8 cellular contexts compared by ENCODE assay signal in the genomic region with DNA sequence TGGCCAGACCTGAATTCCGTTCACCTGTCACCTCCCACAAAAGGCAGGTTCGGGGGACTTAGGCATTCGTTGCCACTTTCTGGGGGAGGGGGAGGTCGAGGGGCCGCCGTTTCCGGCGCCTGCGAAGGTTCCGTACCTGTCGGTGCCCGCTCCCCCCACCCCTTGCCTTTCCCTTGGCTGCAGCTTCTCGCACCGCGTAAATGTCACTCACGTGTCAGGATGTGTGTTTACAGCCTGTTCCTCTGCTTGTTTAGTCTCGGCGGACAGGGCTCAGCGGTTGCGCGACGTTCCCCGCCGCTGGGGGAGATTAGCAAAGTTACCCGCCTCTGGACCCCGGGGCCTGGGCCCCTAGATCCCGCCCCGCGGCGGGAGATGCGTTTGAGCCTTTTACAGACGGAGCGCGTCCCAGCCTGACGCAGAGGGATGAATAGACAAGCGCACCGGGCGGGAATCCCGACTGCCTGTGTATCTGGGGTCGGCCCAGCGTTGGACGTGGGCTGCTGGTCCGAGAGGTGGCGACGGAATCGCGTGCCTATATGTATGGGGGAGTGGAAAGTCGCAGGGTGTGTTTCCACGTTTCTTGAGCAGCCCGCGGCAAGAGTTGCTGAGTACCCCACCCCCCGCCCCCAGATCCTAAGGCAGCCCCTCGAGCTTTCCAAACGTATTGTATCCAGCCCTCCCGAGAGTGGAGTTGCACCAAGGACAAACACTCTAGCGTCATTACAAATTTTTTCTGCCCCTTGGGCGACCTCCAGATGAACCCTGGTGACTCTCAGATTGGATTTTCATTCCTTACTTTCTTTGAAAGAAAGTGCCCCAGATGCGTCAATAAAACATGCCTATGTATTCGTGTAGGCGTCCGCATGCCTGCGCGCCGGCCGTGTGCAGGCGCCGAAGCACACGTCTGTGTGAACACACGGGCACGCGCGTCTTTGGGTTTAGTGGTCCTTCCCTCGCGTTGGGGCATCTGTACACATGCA. TPM values are rescaled to one million over a fixed set of nuclear protein-coding genes. Genes with fewer than 3 reads are reported as not detected.
DNase-seq lines count a peak whose midpoint lies in the region; ATAC-seq and TF ChIP-seq lines count a peak whose summit lies in the region.

No MANE protein-coding gene starts in this region.

- DNase-seq in NCI-H146 (lab: John Stamatoyannopoulos, UW) (peak; percentile 58), NCI-H146 treated with DMSO at 0.1 percent for 48 hours (lab: John Stamatoyannopoulos, UW; ENCODE audit: unreplicated experiment) (no peak), medulla oblongata (ENCODE audit: extremely low spot score) (no peak), prostate gland (ENCODE audit: low spot score) (no peak)
- no peak for DNase-seq in activated T-helper 1 cell treated with anti-CD3 and anti-CD28 coated beads, Interleukin-12 subunit alpha, Interleukin-12 subunit beta, Interleukin-2, Interleukin-4 antibody, amounts not matched to agents 30 ng/mL and 10 ng/mL and 1 ng/mL, durations not matched to agents 14 hours and 24 hours and 36 hours (ENCODE audit: low spot score)
- DNase-seq in naive thymus-derived CD8-positive, alpha-beta T cell: no peak

- intact Hi-C loops in activated T-helper 1 cell treated with anti-CD3 and anti-CD28 coated beads, Interleukin-12 subunit alpha, Interleukin-12 subunit beta, Interleukin-2, Interleukin-4 antibody, amounts not matched to agents 30 ng/mL and 10 ng/mL and 1 ng/mL, durations not matched to agents 14 hours and 24 hours and 36 hours (cut with micrococcal nuclease): loop anchor here (1.0 kb wide), 1 partner anchor 9 kb away; no protein-coding TSS in a partner anchor
- intact Hi-C loops in prostate gland (cut with DNase I): no loop called here

- H3K4me3 Mint-ChIP-seq in activated T-helper 1 cell treated with anti-CD3 and anti-CD28 coated beads, Interleukin-12 subunit alpha, Interleukin-12 subunit beta, Interleukin-2, Interleukin-4 antibody, amounts not matched to agents 30 ng/mL and 10 ng/mL and 1 ng/mL, durations not matched to agents 14 hours and 24 hours and 36 hours: no peak overlapping the region
- H3K4me3 Mint-ChIP-seq in naive thymus-derived CD8-positive, alpha-beta T cell: peak overlapping the region; percentile 14 to 55 (median 34)

- H3K4me1 Mint-ChIP-seq in activated T-helper 1 cell treated with anti-CD3 and anti-CD28 coated beads, Interleukin-12 subunit alpha, Interleukin-12 subunit beta, Interleukin-2, Interleukin-4 antibody, amounts not matched to agents 30 ng/mL and 10 ng/mL and 1 ng/mL, durations not matched to agents 14 hours and 24 hours and 36 hours (ENCODE audit: low read depth): peaks cover 23% of the 10 kb centered on the region
- H3K4me1 Mint-ChIP-seq in naive thymus-derived CD8-positive, alpha-beta T cell: peaks cover 15 to 43% (median 32%) of the 10 kb centered on the region in 4 donors

- H3K9me3 Mint-ChIP-seq in activated T-helper 1 cell treated with anti-CD3 and anti-CD28 coated beads, Interleukin-12 subunit alpha, Interleukin-12 subunit beta, Interleukin-2, Interleukin-4 antibody, amounts not matched to agents 30 ng/mL and 10 ng/mL and 1 ng/mL, durations not matched to agents 14 hours and 24 hours and 36 hours: no peaks in the 10 kb centered on the region
- peaks cover 0 to 6% (median 0%) of the 10 kb centered on the region in 9 donors for H3K9me3 Mint-ChIP-seq in naive thymus-derived CD8-positive, alpha-beta T cell

- H3K36me3 Mint-ChIP-seq in activated T-helper 1 cell treated with anti-CD3 and anti-CD28 coated beads, Interleukin-12 subunit alpha, Interleukin-12 subunit beta, Interleukin-2, Interleukin-4 antibody, amounts not matched to agents 30 ng/mL and 10 ng/mL and 1 ng/mL, durations not matched to agents 14 hours and 24 hours and 36 hours (ENCODE audit: low read depth): peaks cover 1% of the 10 kb centered on the region
- no peaks in the 10 kb centered on the region for H3K36me3 Mint-ChIP-seq in naive thymus-derived CD8-positive, alpha-beta T cell

- POLR2A ChIA-PET in naive thymus-derived CD8-positive, alpha-beta T cell (lab: Charles Lee): no interaction called here

- H3K27me3 ChIP-seq in HUES64 (ENCODE audit: insufficient read depth, low read length): peaks cover 99% of the 10 kb centered on the region
- peaks cover 82% of the 10 kb centered on the region for H3K27me3 ChIP-seq in prostate gland (replicated peaks; ENCODE audit: insufficient read depth)

- WGBS in HUES64: under 1% methylated on average over 74 of the region's 74 CpGs
- WGBS in prostate gland: 5% methylated on average over 70 of the region's 74 CpGs

- peak overlapping the region; percentile 76 for H3K27ac Mint-ChIP-seq in activated T-helper 1 cell treated with anti-CD3 and anti-CD28 coated beads, Interleukin-12 subunit alpha, Interleukin-12 subunit beta, Interleukin-2, Interleukin-4 antibody, amounts not matched to agents 30 ng/mL and 10 ng/mL and 1 ng/mL, durations not matched to agents 14 hours and 24 hours and 36 hours
- peak overlapping the region in 2 of 10 donors; percentile 5 to 8 for H3K27ac Mint-ChIP-seq in naive thymus-derived CD8-positive, alpha-beta T cell

- H3K9me3 ChIP-seq in HUES64 (ENCODE audit: insufficient read depth, low read depth, low read length) (no peaks in the 10 kb centered on the region), prostate gland (no peaks in the 10 kb centered on the region)

- H3K4me3 ChIP-seq in HUES64 (ENCODE audit: low read length) (peak overlapping the region; percentile 49), prostate gland (no peak overlapping the region)

- H3K27ac ChIP-seq in HUES64 (ENCODE audit: low read depth, low read length) (no peak overlapping the region), prostate gland (no peak overlapping the region)

- no peak overlapping the region for H3K9ac ChIP-seq in HUES64 (ENCODE audit: low read depth, low read length)

- no peak for TF ChIP-seq CTCF in prostate gland (IDR thresholded peaks at IDR 0.05)

- no peak for ATAC-seq in naive thymus-derived CD8-positive, alpha-beta T cell
- no peak for ATAC-seq in HG03457 (IDR thresholded peaks at IDR 0.05; ENCODE audit: unreplicated experiment)

- no peaks in the 10 kb centered on the region for H3K36me3 ChIP-seq in HUES64 (ENCODE audit: insufficient read depth, low read length)
- H3K36me3 ChIP-seq in prostate gland: no peaks in the 10 kb centered on the region

- H3K27me3 Mint-ChIP-seq in activated T-helper 1 cell treated with anti-CD3 and anti-CD28 coated beads, Interleukin-12 subunit alpha, Interleukin-12 subunit beta, Interleukin-2, Interleukin-4 antibody, amounts not matched to agents 30 ng/mL and 10 ng/mL and 1 ng/mL, durations not matched to agents 14 hours and 24 hours and 36 hours (ENCODE audit: insufficient read depth): peaks cover 74% of the 10 kb centered on the region
- H3K27me3 Mint-ChIP-seq in naive thymus-derived CD8-positive, alpha-beta T cell: peaks cover 53 to 84% (median 67%) of the 10 kb centered on the region in 5 donors

- no peak for TF ChIP-seq POLR2A in prostate gland (IDR thresholded peaks at IDR 0.05)

- H3K4me1 ChIP-seq in HUES64 (ENCODE audit: insufficient read depth, low read length): peaks cover 45% of the 10 kb centered on the region
- H3K4me1 ChIP-seq in prostate gland (replicated peaks): no peaks in the 10 kb centered on the region

RNA-seq across cellular contexts. Expression of a gene that starts 2.4 kb away (rescaled TPM):
- 0.95 TPM for polyA plus RNA-seq in HUES64 (2013, experiment 1 of 2)
- 0.89 TPM for polyA plus RNA-seq in HUES64 (2013, experiment 2 of 2)
- not detected in 2 replicates for total RNA-seq in activated T-helper 1 cell treated with anti-CD3 and anti-CD28 coated beads, Interleukin-12 subunit alpha, Interleukin-12 subunit beta, Interleukin-2, Interleukin-4 antibody, amounts not matched to agents 30 ng/mL and 10 ng/mL and 1 ng/mL, durations not matched to agents 14 hours and 24 hours and 36 hours
- total RNA-seq in naive thymus-derived CD8-positive, alpha-beta T cell: not detected
- polyA plus RNA-seq in naive thymus-derived CD8-positive, alpha-beta T cell: not detected
- under 1 TPM in 1 of 2 donors, not detected in 1; 0.23 TPM for total RNA-seq in prostate gland
